ENCODE assay signal across 7 cellular contexts in genomic region chr2:171772373-171772772, GRCh38.
"Had no signal": no experiment of that assay in that cellular context is flagged by ENCODE, and none has a peak within 500 bp of the region (broad histone marks: within the 10 kb centered on the region; RNA-seq: fewer than 3 reads in every experiment).

No MANE protein-coding gene starts in this region.

- H3K27me3 Mint-ChIP-seq: IgD-negative memory B cell had no signal

- FAIRE-seq: HTR-8/SVneo had no signal

- H3K4me3 ChIP-seq: K562 had no signal

- H3K27ac ChIP-seq: HL-60 had no signal

- DNase-seq: IMR-90, KBM-7, KG1 had no signal

- H3K4me3 Mint-ChIP-seq: IgD-negative memory B cell had no signal

- H3K27ac Mint-ChIP-seq: IgD-negative memory B cell had no signal

- H3K4me1 Mint-ChIP-seq: IgD-negative memory B cell had no signal

- ATAC-seq: K562 had no signal
